27 cellular contexts compared by ENCODE assay signal in genomic region chr3:16362781-16363180, GRCh38.
DNase-seq lines count a peak whose midpoint lies in the region; ATAC-seq and TF ChIP-seq lines count a peak whose summit lies in the region.
"Had no signal": no experiment of that assay in that cellular context is flagged by ENCODE, and none has a peak within 500 bp of the region (broad histone marks: within the 10 kb centered on the region; RNA-seq: fewer than 3 reads in every experiment).

No MANE protein-coding gene starts in this region.

- no peaks in the 10 kb centered on the region for H3K9me3 Mint-ChIP-seq in effector memory CD8-positive, alpha-beta T cell
- no peaks in the 10 kb centered on the region for H3K9me3 Mint-ChIP-seq in neural progenitor cell
- H3K9me3 Mint-ChIP-seq: GM23338 had no signal

- peak overlapping the region; percentile 1 to 39 for H3K27ac Mint-ChIP-seq in effector memory CD8-positive, alpha-beta T cell
- no peak overlapping the region for H3K27ac Mint-ChIP-seq in neural progenitor cell
- H3K27ac Mint-ChIP-seq: GM23338 had no signal

- no peak for TF ChIP-seq CTCF in neural progenitor cell (IDR thresholded peaks at IDR 0.05)

- DNase-seq in ELF-1 (ENCODE audit: low read depth, low spot score): peak; percentile 37
- DNase-seq in RPMI7951 (ENCODE audit: low read depth): peak; percentile 80
- no peak for DNase-seq in effector memory CD8-positive, alpha-beta T cell
- DNase-seq in retina: peak; percentile 26
- DNase-seq in NCI-H524 treated with DMSO at 0.1 percent for 48 hours (lab: John Stamatoyannopoulos, UW): no peak
- DNase-seq in neural progenitor cell (ENCODE audit: low spot score): no peak
- no peak for DNase-seq in A172 (ENCODE audit: low spot score)
- DNase-seq: activated naive CD4-positive, alpha-beta T cell; activated T-cell treated with anti-CD3 and anti-CD28 coated beads, Interleukin-2, amount 50 U/mL, for 48 hours; adrenal gland; COR-L47; effector CD8-positive, alpha-beta T cell; GF-D8; glutamatergic neuron; left lung; mesenchymal stem cell; NCI-H1105 treated with DMSO at 0.1 percent for 48 hours; NCI-H187 treated with DMSO at 0.1 percent for 48 hours; NK-92 treated with Interleukin-12 subunit alpha and Interleukin-12 subunit beta, amount 100 ng/mL, for 24 hours; psoas muscle; sigmoid colon; SK-N-SH; stimulated activated CD4-positive, alpha-beta T cell treated with anti-CD3 and anti-CD28 coated beads, Interleukin-4, amount 100 ng/mL, for 1 hour had no signal

- H3K79me2 ChIP-seq in neural progenitor cell (ENCODE audit: low read depth): no peaks in the 10 kb centered on the region

- H3K36me3 ChIP-seq in neural progenitor cell: no peaks in the 10 kb centered on the region
- H3K36me3 ChIP-seq: adrenal gland, neutrophil, sigmoid colon had no signal

- H3K27me3 Mint-ChIP-seq in effector memory CD8-positive, alpha-beta T cell: no peaks in the 10 kb centered on the region
- H3K27me3 Mint-ChIP-seq in neural progenitor cell (ENCODE audit: insufficient read depth, low read depth): peaks cover 3% of the 10 kb centered on the region

- H3K36me3 Mint-ChIP-seq in effector memory CD8-positive, alpha-beta T cell (ENCODE audit: insufficient read depth): peaks cover 14% of the 10 kb centered on the region
- peaks cover 4% of the 10 kb centered on the region for H3K36me3 Mint-ChIP-seq in neural progenitor cell

- no peaks in the 10 kb centered on the region for H3K27me3 ChIP-seq in neural progenitor cell
- H3K27me3 ChIP-seq: adrenal gland, left lung, neutrophil, sigmoid colon, tibial nerve had no signal

- H3K4me2 ChIP-seq in neural progenitor cell: no peak overlapping the region
- H3K4me2 ChIP-seq: GM23338, SK-N-SH had no signal

- H3K27ac ChIP-seq in neural progenitor cell: no peak overlapping the region
- H3K27ac ChIP-seq: adrenal gland, left lung, neutrophil, psoas muscle, sigmoid colon had no signal

- no peak overlapping the region for H3K4me3 ChIP-seq in neural progenitor cell
- H3K4me3 ChIP-seq: adrenal gland, GM23338, K562, left lung, psoas muscle, sigmoid colon, tibial nerve had no signal

- no peak overlapping the region for H3K4me3 Mint-ChIP-seq in effector memory CD8-positive, alpha-beta T cell
- no peak overlapping the region for H3K4me3 Mint-ChIP-seq in neural progenitor cell
- H3K4me3 Mint-ChIP-seq: GM23338 had no signal

- H3K9ac ChIP-seq in neural progenitor cell: no peak overlapping the region
- H3K9ac ChIP-seq: SK-N-SH had no signal

- no peak overlapping the region for H2AFZ ChIP-seq in neural progenitor cell (replicated peaks)
- H2AFZ ChIP-seq: GM23338 had no signal

- H3K9me3 ChIP-seq in neural progenitor cell (ENCODE audit: low read depth): no peaks in the 10 kb centered on the region
- H3K9me3 ChIP-seq: adrenal gland, left lung, neutrophil, psoas muscle, sigmoid colon, SK-N-SH had no signal

- no peaks in the 10 kb centered on the region for H3K4me1 ChIP-seq in neural progenitor cell
- H3K4me1 ChIP-seq: adrenal gland had no signal

- H3F3A ChIP-seq in neural progenitor cell (ENCODE audit: low read depth): no peaks in the 10 kb centered on the region

- no peaks in the 10 kb centered on the region for H4K20me1 ChIP-seq in neural progenitor cell (ENCODE audit: low read depth)

- ATAC-seq in effector memory CD8-positive, alpha-beta T cell (replicated peaks): no peak
- ATAC-seq: GM23338, K562, left lung, psoas muscle had no signal

- peaks cover 10 to 33% of the 10 kb centered on the region in 2 donors for H3K4me1 Mint-ChIP-seq in effector memory CD8-positive, alpha-beta T cell (ENCODE audit: low read depth in 2 of 2)
- peaks cover 7% of the 10 kb centered on the region for H3K4me1 Mint-ChIP-seq in neural progenitor cell

Comparison
In these comparisons a context has a peak if more than half of its experiments do, and no peak if none do; other contexts are left out.
1. DNase-seq: peak in ELF-1 (single experiment), RPMI7951 (single experiment) and retina (single experiment); none in effector memory CD8-positive, alpha-beta T cell (0 of 3), NCI-H524 treated with DMSO at 0.1 percent for 48 hours (single experiment), neural progenitor cell (single experiment) and A172 (single experiment).